In the genomic region with DNA sequence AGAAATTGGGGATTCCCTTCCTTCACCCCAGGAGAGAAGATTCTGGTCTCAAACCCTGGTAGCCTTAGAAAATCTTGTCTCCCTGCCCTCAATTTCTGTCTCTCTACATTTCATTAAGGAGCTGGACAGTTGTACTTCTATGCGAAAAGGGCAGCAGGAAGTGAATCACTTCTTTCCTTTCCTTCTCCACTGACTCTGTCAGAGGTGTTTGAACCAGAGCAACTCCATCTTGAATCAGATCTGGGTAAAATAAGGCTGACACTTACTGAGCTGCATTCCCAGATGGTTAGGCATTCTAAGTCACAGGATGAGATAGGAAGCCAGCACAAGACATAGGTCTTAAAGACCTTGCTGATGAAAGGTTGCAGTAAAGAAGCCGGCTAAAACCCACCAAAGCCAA, we compare ENCODE assay signal across 27 cellular contexts.
"Had no signal": no experiment of that assay in that cellular context is flagged by ENCODE, and none has a peak within 500 bp of the region (broad histone marks: within the 10 kb centered on the region; RNA-seq: fewer than 3 reads in every experiment).

No MANE protein-coding gene starts in this region.

- H3K36me3 ChIP-seq: colonic mucosa, esophagus squamous epithelium, heart right ventricle, neutrophil, right lobe of liver, thoracic aorta, tibial nerve, upper lobe of left lung had no signal

- H3K9me3 ChIP-seq: colonic mucosa, esophagus squamous epithelium, heart right ventricle, neutrophil, right lobe of liver, thoracic aorta, tibial nerve, upper lobe of left lung had no signal

- FAIRE-seq: keratinocyte, small intestine, urothelium cell line had no signal

- H3K36me3 Mint-ChIP-seq: immature natural killer cell; memory B cell; natural killer cell; stimulated activated naive B cell treated with anti-CD40 and anti-IgM and Interleukin-4, amounts not matched to agents 10 μg/mL and 1 μg/mL and 100 μg/mL, for 72 hours had no signal

- H3K4me3 Mint-ChIP-seq: dendritic cell treated with granulocyte-macrophage colony-stimulating factor and Interleukin-4, amounts not matched to agents 40 ng/mL and 50 ng/mL, for 4 days; endodermal cell; immature natural killer cell; memory B cell; natural killer cell; stimulated activated naive B cell treated with anti-CD40 and anti-IgM and Interleukin-4, amounts not matched to agents 10 μg/mL and 1 μg/mL and 100 μg/mL, for 72 hours; stimulated activated naive CD8-positive, alpha-beta T cell treated with anti-CD3 and anti-CD28 coated beads, Interleukin-15, Interleukin-2, amounts not matched to agents 100 ng/mL and 50 ng/mL, for 24 hours had no signal

- H3K4me3 ChIP-seq: colonic mucosa, esophagus squamous epithelium, heart right ventricle, lung, right lobe of liver, thoracic aorta, tibial nerve, upper lobe of left lung had no signal

- H3K27me3 Mint-ChIP-seq: dendritic cell treated with granulocyte-macrophage colony-stimulating factor and Interleukin-4, amounts not matched to agents 40 ng/mL and 50 ng/mL, for 4 days; memory B cell; progenitor cell of endocrine pancreas; stimulated activated naive B cell treated with anti-CD40 and anti-IgM and Interleukin-4, amounts not matched to agents 10 μg/mL and 1 μg/mL and 100 μg/mL, for 72 hours; stimulated activated naive CD8-positive, alpha-beta T cell treated with anti-CD3 and anti-CD28 coated beads, Interleukin-15, Interleukin-2, amounts not matched to agents 100 ng/mL and 50 ng/mL, for 24 hours had no signal

- H2AFZ ChIP-seq: parathyroid adenoma had no signal

- H3K27ac Mint-ChIP-seq: dendritic cell treated with granulocyte-macrophage colony-stimulating factor and Interleukin-4, amounts not matched to agents 40 ng/mL and 50 ng/mL, for 4 days; endodermal cell; immature natural killer cell; memory B cell; natural killer cell; progenitor cell of endocrine pancreas; stimulated activated naive B cell treated with anti-CD40 and anti-IgM and Interleukin-4, amounts not matched to agents 10 μg/mL and 1 μg/mL and 100 μg/mL, for 72 hours; stimulated activated naive CD8-positive, alpha-beta T cell treated with anti-CD3 and anti-CD28 coated beads, Interleukin-15, Interleukin-2, amounts not matched to agents 100 ng/mL and 50 ng/mL, for 24 hours had no signal

- H3K27ac ChIP-seq: colonic mucosa, esophagus squamous epithelium, neutrophil, parathyroid adenoma, right lobe of liver, thoracic aorta, tibial nerve, upper lobe of left lung had no signal

- H3K4me1 Mint-ChIP-seq: endodermal cell; immature natural killer cell; memory B cell; natural killer cell; stimulated activated naive B cell treated with anti-CD40 and anti-IgM and Interleukin-4, amounts not matched to agents 10 μg/mL and 1 μg/mL and 100 μg/mL, for 72 hours had no signal

- H3K27me3 ChIP-seq: colonic mucosa, esophagus squamous epithelium, heart right ventricle, neutrophil, right lobe of liver, tibial nerve, upper lobe of left lung had no signal

- DNase-seq: colonic mucosa; effector CD8-positive, alpha-beta T cell; endodermal cell; esophagus squamous epithelium; foreskin melanocyte; glutamatergic neuron; heart right ventricle; hippocampal formation; immature natural killer cell; natural killer cell; right lobe of liver; small intestine; stimulated activated CD4-positive, alpha-beta T cell treated with anti-CD3 and anti-CD28 coated beads, Interleukin-15, amount 100 ng/mL, for 24 hours; stimulated activated CD4-positive, alpha-beta T cell treated with anti-CD3 and anti-CD28 coated beads, Interleukin-2, amount 100 ng/mL, for 48 hours; stimulated activated naive B cell treated with anti-CD40 and anti-IgM and Interleukin-4, amounts not matched to agents 10 μg/mL and 1 μg/mL and 100 μg/mL, for 72 hours; upper lobe of left lung had no signal

- H3K4me1 ChIP-seq: colonic mucosa, parathyroid adenoma, right lobe of liver, tibial nerve, upper lobe of left lung had no signal

- H3K79me2 ChIP-seq: parathyroid adenoma had no signal

- H3K9me3 Mint-ChIP-seq: dendritic cell treated with granulocyte-macrophage colony-stimulating factor and Interleukin-4, amounts not matched to agents 40 ng/mL and 50 ng/mL, for 4 days; stimulated activated naive CD8-positive, alpha-beta T cell treated with anti-CD3 and anti-CD28 coated beads, Interleukin-15, Interleukin-2, amounts not matched to agents 100 ng/mL and 50 ng/mL, for 24 hours had no signal

- H3K9ac ChIP-seq: parathyroid adenoma had no signal
